In genomic region chr6:106617857-106618256, GRCh38 we compare ENCODE assay signal across 1 cellular context.
TF ChIP-seq lines count a peak whose summit lies in the region.

No MANE protein-coding gene starts in this region.

TF ChIP-seq in K562, 482 proteins besides CTCF, POLR2A, EP300 and RAD21:
- TF ChIP-seq HSF4 (CRISPR knock-in tag; IDR thresholded peaks at IDR 0.05; ENCODE audit: borderline replicate concordance) (no peak), CAMTA2 (CRISPR knock-in tag; conservative IDR thresholded peaks at IDR 0.05) (no peak), ZNF431 (CRISPR knock-in tag; IDR thresholded peaks at IDR 0.05) (no peak), HBP1 (CRISPR knock-in tag; IDR thresholded peaks at IDR 0.05) (no peak), ZNF282 (CRISPR knock-in tag; IDR thresholded peaks at IDR 0.05) (no peak), MAFF (IDR thresholded peaks at IDR 0.05; ENCODE audit: low read length) (no peak), TAF1 (IDR thresholded peaks at IDR 0.05; ENCODE audit: control insufficient read depth, extremely low read depth, insufficient read depth, low read length, severe bottlenecking) (no peak), POLR2AphosphoS5 (IDR thresholded peaks at IDR 0.05; ENCODE audit: control insufficient read depth, insufficient read depth, low read depth, low read length) (no peak), TFE3 (CRISPR knock-in tag; IDR thresholded peaks at IDR 0.05) (no peak), PHB2 (IDR thresholded peaks at IDR 0.05; ENCODE audit: low read depth) (no peak), FOXK2 (conservative IDR thresholded peaks at IDR 0.05 in 1 of 2, IDR thresholded peaks at IDR 0.05 in 1 of 2; ENCODE audit: low read depth in 2 of 2) (no peak), ZNF124 (CRISPR knock-in tag; IDR thresholded peaks at IDR 0.05) (no peak)
- TF ChIP-seq, protein P1, sequence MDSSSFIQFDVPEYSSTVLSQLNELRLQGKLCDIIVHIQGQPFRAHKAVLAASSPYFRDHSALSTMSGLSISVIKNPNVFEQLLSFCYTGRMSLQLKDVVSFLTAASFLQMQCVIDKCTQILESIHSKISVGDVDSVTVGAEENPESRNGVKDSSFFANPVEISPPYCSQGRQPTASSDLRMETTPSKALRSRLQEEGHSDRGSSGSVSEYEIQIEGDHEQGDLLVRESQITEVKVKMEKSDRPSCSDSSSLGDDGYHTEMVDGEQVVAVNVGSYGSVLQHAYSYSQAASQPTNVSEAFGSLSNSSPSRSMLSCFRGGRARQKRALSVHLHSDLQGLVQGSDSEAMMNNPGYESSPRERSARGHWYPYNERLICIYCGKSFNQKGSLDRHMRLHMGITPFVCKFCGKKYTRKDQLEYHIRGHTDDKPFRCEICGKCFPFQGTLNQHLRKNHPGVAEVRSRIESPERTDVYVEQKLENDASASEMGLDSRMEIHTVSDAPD (CRISPR knock-in tag; IDR thresholded peaks at IDR 0.05): no peak
- TF ChIP-seq, protein P2, sequence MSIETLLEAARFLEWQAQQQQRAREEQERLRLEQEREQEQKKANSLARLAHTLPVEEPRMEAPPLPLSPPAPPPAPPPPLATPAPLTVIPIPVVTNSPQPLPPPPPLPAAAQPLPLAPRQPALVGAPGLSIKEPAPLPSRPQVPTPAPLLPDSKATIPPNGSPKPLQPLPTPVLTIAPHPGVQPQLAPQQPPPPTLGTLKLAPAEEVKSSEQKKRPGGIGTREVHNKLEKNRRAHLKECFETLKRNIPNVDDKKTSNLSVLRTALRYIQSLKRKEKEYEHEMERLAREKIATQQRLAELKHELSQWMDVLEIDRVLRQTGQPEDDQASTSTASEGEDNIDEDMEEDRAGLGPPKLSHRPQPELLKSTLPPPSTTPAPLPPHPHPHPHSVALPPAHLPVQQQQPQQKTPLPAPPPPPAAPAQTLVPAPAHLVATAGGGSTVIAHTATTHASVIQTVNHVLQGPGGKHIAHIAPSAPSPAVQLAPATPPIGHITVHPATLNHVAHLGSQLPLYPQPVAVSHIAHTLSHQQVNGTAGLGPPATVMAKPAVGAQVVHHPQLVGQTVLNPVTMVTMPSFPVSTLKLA (conservative IDR thresholded peaks at IDR 0.05): no peak
- TF ChIP-seq, protein P3, sequence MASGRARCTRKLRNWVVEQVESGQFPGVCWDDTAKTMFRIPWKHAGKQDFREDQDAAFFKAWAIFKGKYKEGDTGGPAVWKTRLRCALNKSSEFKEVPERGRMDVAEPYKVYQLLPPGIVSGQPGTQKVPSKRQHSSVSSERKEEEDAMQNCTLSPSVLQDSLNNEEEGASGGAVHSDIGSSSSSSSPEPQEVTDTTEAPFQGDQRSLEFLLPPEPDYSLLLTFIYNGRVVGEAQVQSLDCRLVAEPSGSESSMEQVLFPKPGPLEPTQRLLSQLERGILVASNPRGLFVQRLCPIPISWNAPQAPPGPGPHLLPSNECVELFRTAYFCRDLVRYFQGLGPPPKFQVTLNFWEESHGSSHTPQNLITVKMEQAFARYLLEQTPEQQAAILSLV (tag; IDR thresholded peaks at IDR 0.05): no peak
